ENCODE assay signal across 9 cellular contexts in genomic region chr1:173430707-173431662, GRCh38. TPM values are rescaled to one million over a fixed set of nuclear protein-coding genes. Genes with fewer than 3 reads are reported as not detected.
A peak's percentile ranks its signal among the peaks of the same experiment; 100 is the strongest.
DNase-seq lines count a peak whose midpoint lies in the region; ATAC-seq lines count a peak whose summit lies in the region.
"Had no signal": no experiment of that assay in that cellular context is flagged by ENCODE, and none has a peak within 500 bp of the region (broad histone marks: within the 10 kb centered on the region; RNA-seq: fewer than 3 reads in every experiment).

No MANE protein-coding gene starts in this region.

- H3K27me3 Mint-ChIP-seq in CD4-positive, CD25-positive, alpha-beta regulatory T cell, result no peaks in the 10 kb centered on the region

- H3K36me3 Mint-ChIP-seq in CD4-positive, CD25-positive, alpha-beta regulatory T cell, result no peaks in the 10 kb centered on the region

- H3K27me3 ChIP-seq in CD4-positive, CD25-positive, alpha-beta regulatory T cell (ENCODE audit: control insufficient read depth, insufficient read depth, low read length), result no peaks in the 10 kb centered on the region

- H3K27ac ChIP-seq in CD4-positive, CD25-positive, alpha-beta regulatory T cell (ENCODE audit: insufficient read depth, low read length, poor library complexity, severe bottlenecking), result no peak overlapping the region

- H3K4me1 ChIP-seq in CD4-positive, CD25-positive, alpha-beta regulatory T cell (ENCODE audit: control insufficient read depth, insufficient read depth, low read length, poor library complexity, severe bottlenecking), result peaks cover 16% of the 10 kb centered on the region

- H3K4me3 Mint-ChIP-seq in CD4-positive, CD25-positive, alpha-beta regulatory T cell, result no peak overlapping the region

- no peaks in the 10 kb centered on the region for H3K9me3 ChIP-seq in CD4-positive, CD25-positive, alpha-beta regulatory T cell (ENCODE audit: control insufficient read depth in 2 of 2, low read length in 2 of 2)

- H3K36me3 ChIP-seq in CD4-positive, CD25-positive, alpha-beta regulatory T cell (ENCODE audit: control insufficient read depth, insufficient read depth, low read length), result no peaks in the 10 kb centered on the region

- peaks cover 14 to 25% (median 21%) of the 10 kb centered on the region in 4 donors for H3K4me1 Mint-ChIP-seq in CD4-positive, CD25-positive, alpha-beta regulatory T cell

- H3K27ac Mint-ChIP-seq in CD4-positive, CD25-positive, alpha-beta regulatory T cell, result peak overlapping the region in 1 of 3 donors; percentile 12

- no peak overlapping the region for H3K4me3 ChIP-seq in CD4-positive, CD25-positive, alpha-beta regulatory T cell (ENCODE audit: low read depth, low read length)

- ATAC-seq in CD4-positive, CD25-positive, alpha-beta regulatory T cell (ENCODE audit: low read depth in 2 of 2), result peak; percentile 73 to 76
- peak; percentile 46 for ATAC-seq in GM21619 (IDR thresholded peaks at IDR 0.05; ENCODE audit: unreplicated experiment)

- DNase-seq in CD4-positive, CD25-positive, alpha-beta regulatory T cell, result peak; percentile 69 to 93 (median 82)
- DNase-seq in MV-4-11 (lab: John Stamatoyannopoulos, UW) (peak; percentile 84), SIG-M5 (lab: John Stamatoyannopoulos, UW) (peak; percentile 58), globus pallidus (ENCODE audit: low spot score) (peak; percentile 87), occipital lobe (lab: John Stamatoyannopoulos, UW) (peak; percentile 70), superior temporal gyrus (ENCODE audit: extremely low spot score) (peak; percentile 99)
- peak; percentile 74 for DNase-seq in activated effector memory CD4-positive, alpha-beta T cell treated with Interleukin-2 at 50 U/mL for 16 hours

- H3K9me3 Mint-ChIP-seq in CD4-positive, CD25-positive, alpha-beta regulatory T cell, result no peaks in the 10 kb centered on the region
- H3K9me3 Mint-ChIP-seq: T-helper 1 cell treated with Interleukin-12 subunit alpha and Interleukin-12 subunit beta and Interleukin-4 antibody, amounts not matched to agents 30 μg/mL and 1 μg/mL, for 36 hours had no signal

RNA-seq across cellular contexts. Expression of gene PRDX6, which starts 46.1 kb away (rescaled TPM):
- 75.6 TPM for total RNA-seq in CD4-positive, CD25-positive, alpha-beta regulatory T cell
- 100 to 1,000 TPM in 3 of 4 donors, 10 to 100 TPM in 1; 93.3 to 166 (median 141) TPM for polyA plus RNA-seq in CD4-positive, CD25-positive, alpha-beta regulatory T cell
- 38.4 TPM for total RNA-seq in occipital lobe
